In the genomic region with DNA sequence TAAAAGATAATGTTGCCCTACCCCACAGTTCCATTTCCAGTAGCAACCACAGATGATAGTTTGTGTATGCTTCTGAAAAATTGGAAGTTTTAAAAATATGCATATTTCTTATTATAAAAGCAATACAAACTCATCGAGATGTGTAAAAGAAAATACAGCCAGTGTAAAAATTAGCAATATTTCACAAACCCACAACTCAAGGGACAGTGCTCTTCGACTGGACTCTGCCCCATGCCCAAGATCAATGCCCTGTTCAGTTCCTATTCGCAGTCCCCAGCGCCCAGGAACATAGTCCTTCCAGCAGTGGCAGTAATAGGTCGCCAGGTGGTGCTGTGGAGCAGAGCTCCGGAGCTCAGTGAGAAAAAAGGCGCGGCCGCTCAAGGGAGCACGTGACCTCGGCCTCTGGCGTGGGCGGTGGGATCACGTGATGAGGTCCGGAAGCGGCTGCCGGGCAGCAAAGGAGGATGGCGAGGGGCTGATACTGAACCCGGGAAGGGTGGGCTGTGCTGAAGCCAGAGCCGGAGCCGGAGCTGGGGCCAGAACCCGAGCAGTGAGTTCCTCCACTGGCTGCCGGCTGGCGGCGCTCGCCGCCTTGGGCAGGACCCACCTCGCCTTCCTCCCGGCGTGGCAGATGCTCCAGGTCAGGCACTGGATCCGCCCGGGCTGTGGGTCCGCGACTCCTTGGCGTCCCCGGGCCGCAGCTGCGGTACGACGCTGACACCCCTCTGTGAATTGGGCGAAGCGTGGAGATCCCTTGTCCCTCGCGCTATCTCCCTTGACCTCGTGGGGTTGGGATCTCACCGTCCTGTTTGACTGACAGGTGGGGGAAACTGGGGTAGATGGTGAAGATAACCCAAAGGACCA, we compare ENCODE assay signal across 8 cellular contexts. TPM values are rescaled to one million over a fixed set of nuclear protein-coding genes. Genes with fewer than 3 reads are reported as not detected.
DNase-seq lines count a peak whose midpoint lies in the region; ATAC-seq, FAIRE-seq and TF ChIP-seq lines count a peak whose summit lies in the region.

Gene SLC36A1 (plus strand): TSS at position 430 of the 864 bp plus-strand sequence. CDS start 11,190 bp downstream, outside the sequence.

- FAIRE-seq in urothelium cell line (lab: Jason Lieb, UNC), result peak; percentile 9

- no peaks in the 10 kb centered on the region for H3K9me3 ChIP-seq in right atrium auricular region

- in situ Hi-C loops in GM13977 (cut with MboI; ENCODE audit: low pct_unique_long_range_greater_than_20kb, low sequenced_read_pairs, unreplicated experiment), result loop anchor here (10.0 kb wide), 1 partner anchor 47 kb away; no protein-coding TSS in a partner anchor

- DNase-seq in GM13977 (ENCODE audit: low spot score), result peak; percentile 90
- peak; percentile 84 for DNase-seq in NCI-H146 (lab: John Stamatoyannopoulos, UW)
- DNase-seq in T-helper 1 cell, result peak; percentile 80 to 90 (median 83)
- DNase-seq in right atrium auricular region (ENCODE audit: low spot score), result peak; percentile 96
- peak; percentile 35 for DNase-seq in pulmonary artery endothelial cell (ENCODE audit: low read depth, low spot score)
- DNase-seq in urothelium cell line (ENCODE audit: low spot score), result peak; percentile 96

- TF ChIP-seq CTCF in GM13977 (IDR thresholded peaks at IDR 0.05; ENCODE audit: extremely low read depth, insufficient read depth, missing control alignments) (peak; percentile 94), right atrium auricular region (IDR thresholded peaks at IDR 0.05) (peak; percentile 93 to 97)

- no peaks in the 10 kb centered on the region for H3K36me3 ChIP-seq in right atrium auricular region

- H3K27ac ChIP-seq in angular gyrus (ENCODE audit: low read depth, low read length), result peak within 1 kb of the TSS; percentile 51
- peak within 1 kb of the TSS; percentile 36 to 69 for H3K27ac ChIP-seq in right atrium auricular region

- H3K4me3 ChIP-seq in right atrium auricular region, result peak within 1 kb of the TSS; percentile 63 to 79

- H3K4me1 ChIP-seq in right atrium auricular region, result peaks cover 0 to 10% of the 10 kb centered on the region in 2 donors

- no peaks in the 10 kb centered on the region for H3K27me3 ChIP-seq in right atrium auricular region

- peak; percentile 47 for ATAC-seq in HG02870 (IDR thresholded peaks at IDR 0.05; ENCODE audit: unreplicated experiment)

RNA-seq across cellular contexts. Expression of gene SLC36A1, which starts in this region (rescaled TPM):
- total RNA-seq in right atrium auricular region (1 to 10 TPM; 3.9 to 5.8 TPM), pulmonary artery endothelial cell (3.2 and 6.1 TPM in 2 replicates)

Comparison
In these comparisons a context has a peak if more than half of its experiments do, and no peak if none do; other contexts are left out.
1. Peak in every context shown above with its lines: DNase-seq, ATAC-seq, H3K4me3 ChIP-seq and H3K27ac ChIP-seq.
2. DNase-seq: peak in every context shown above with its lines; median percentile 96 in right atrium auricular region; 96 in urothelium cell line; 90 in GM13977; 84 in NCI-H146; 83 in T-helper 1 cell; 35 in pulmonary artery endothelial cell.